ENCODE assay signal across 8 cellular contexts in the genomic region with DNA sequence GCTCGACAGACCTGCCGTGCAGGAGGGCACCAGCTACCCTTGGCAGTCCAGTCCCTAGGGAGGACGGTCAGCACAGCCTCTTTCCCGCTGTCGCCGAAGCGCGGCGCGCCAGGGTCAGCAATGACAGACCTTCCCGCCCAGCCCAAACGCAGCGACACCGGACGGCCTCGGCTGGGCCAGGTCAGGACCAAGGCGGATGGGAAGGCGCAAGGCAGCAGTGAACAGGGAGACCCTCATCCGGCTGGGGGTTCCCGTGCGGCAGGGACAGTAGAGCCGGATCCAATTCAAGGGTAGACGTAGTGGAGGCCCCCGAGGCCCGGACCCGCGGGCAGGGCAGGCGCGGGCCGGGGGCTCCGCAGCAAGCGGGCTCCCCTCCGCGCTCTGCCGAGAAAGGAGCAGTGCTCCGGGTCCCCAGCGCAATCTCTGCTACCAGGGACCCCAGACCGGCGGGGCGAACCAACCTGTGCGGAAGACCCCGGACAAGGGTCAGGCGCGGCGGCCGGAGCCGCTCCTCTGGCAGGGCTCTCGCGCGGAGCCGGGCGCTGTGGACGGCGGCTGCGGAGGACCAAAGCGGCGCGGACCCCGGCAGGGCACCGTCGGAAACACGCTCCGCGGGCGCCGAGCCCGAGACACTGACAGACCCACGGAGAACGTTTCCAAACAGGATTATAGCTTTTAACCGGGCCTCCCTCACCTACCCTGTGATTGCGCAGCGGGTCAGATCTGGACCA. TPM values are rescaled to one million over a fixed set of nuclear protein-coding genes. Genes with fewer than 3 reads are reported as not detected.
DNase-seq lines count a peak whose midpoint lies in the region; ATAC-seq and TF ChIP-seq lines count a peak whose summit lies in the region.

A gene with protein sequence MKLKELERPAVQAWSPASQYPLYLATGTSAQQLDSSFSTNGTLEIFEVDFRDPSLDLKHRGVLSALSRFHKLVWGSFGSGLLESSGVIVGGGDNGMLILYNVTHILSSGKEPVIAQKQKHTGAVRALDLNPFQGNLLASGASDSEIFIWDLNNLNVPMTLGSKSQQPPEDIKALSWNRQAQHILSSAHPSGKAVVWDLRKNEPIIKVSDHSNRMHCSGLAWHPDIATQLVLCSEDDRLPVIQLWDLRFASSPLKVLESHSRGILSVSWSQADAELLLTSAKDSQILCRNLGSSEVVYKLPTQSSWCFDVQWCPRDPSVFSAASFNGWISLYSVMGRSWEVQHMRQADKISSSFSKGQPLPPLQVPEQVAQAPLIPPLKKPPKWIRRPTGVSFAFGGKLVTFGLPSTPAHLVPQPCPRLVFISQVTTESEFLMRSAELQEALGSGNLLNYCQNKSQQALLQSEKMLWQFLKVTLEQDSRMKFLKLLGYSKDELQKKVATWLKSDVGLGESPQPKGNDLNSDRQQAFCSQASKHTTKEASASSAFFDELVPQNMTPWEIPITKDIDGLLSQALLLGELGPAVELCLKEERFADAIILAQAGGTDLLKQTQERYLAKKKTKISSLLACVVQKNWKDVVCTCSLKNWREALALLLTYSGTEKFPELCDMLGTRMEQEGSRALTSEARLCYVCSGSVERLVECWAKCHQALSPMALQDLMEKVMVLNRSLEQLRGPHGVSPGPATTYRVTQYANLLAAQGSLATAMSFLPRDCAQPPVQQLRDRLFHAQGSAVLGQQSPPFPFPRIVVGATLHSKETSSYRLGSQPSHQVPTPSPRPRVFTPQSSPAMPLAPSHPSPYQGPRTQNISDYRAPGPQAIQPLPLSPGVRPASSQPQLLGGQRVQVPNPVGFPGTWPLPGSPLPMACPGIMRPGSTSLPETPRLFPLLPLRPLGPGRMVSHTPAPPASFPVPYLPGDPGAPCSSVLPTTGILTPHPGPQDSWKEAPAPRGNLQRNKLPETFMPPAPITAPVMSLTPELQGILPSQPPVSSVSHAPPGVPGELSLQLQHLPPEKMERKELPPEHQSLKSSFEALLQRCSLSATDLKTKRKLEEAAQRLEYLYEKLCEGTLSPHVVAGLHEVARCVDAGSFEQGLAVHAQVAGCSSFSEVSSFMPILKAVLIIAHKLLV (minus strand): TSS at position 541 of the 731 bp plus-strand sequence. CDS start 2,909 bp downstream, outside the sequence.

- H3K9me3 ChIP-seq in NT2/D1 (ENCODE audit: insufficient read depth, low read length) (no peaks in the 10 kb centered on the region), mucosa of rectum (ENCODE audit: control insufficient read depth in 2 of 2, low read length in 2 of 2) (no peaks in the 10 kb centered on the region), uterus (no peaks in the 10 kb centered on the region)

- TF ChIP-seq POLR2A in uterus (IDR thresholded peaks at IDR 0.05) = no peak

- H3K4me1 ChIP-seq in NT2/D1 (ENCODE audit: insufficient read depth, insufficient read length) (no peaks in the 10 kb centered on the region), mucosa of rectum (ENCODE audit: control insufficient read depth in 2 of 2, insufficient read depth in 2 of 2, low read length in 2 of 2) (peaks cover 2 to 5% of the 10 kb centered on the region in 2 donors), uterus (no peaks in the 10 kb centered on the region)

- H3K36me3 ChIP-seq in NT2/D1 (ENCODE audit: insufficient read depth, insufficient read length, low read length) = peaks cover 25% of the 10 kb centered on the region
- peaks cover 10 to 17% of the 10 kb centered on the region in 2 donors for H3K36me3 ChIP-seq in mucosa of rectum (ENCODE audit: control insufficient read depth in 2 of 2, insufficient read depth in 2 of 2, low read length in 2 of 2)
- H3K36me3 ChIP-seq in uterus = no peaks in the 10 kb centered on the region

- no peak for ATAC-seq in GM21423 (IDR thresholded peaks at IDR 0.05; ENCODE audit: unreplicated experiment)

- intact Hi-C loops in uterus (cut with DNase I; ENCODE audit: low total_unique reads) = no loop called here

- H3K27ac ChIP-seq in epithelial cell of prostate (peak within 1 kb of the TSS; percentile 69), mucosa of rectum (ENCODE audit: low read depth in 2 of 2, low read length in 2 of 2) (no peak within 1 kb of the TSS), uterus (no peak within 1 kb of the TSS)

- H3K4me3 ChIP-seq in NT2/D1 (ENCODE audit: insufficient read length, low read depth) = peak within 1 kb of the TSS; percentile 45
- H3K4me3 ChIP-seq in mucosa of rectum (ENCODE audit: low read length in 2 of 2) = peak within 1 kb of the TSS; percentile 32 to 39
- H3K4me3 ChIP-seq in uterus = peak within 1 kb of the TSS; percentile 28 to 35

- no peak for TF ChIP-seq CTCF in uterus (IDR thresholded peaks at IDR 0.05)

- H3K27me3 ChIP-seq in NT2/D1 (ENCODE audit: insufficient read depth, insufficient read length) = peaks cover 20% of the 10 kb centered on the region
- H3K27me3 ChIP-seq in mucosa of rectum (ENCODE audit: control insufficient read depth in 2 of 2, insufficient read depth in 2 of 2, low read length in 2 of 2) = peaks cover 0 to 5% of the 10 kb centered on the region in 2 donors
- no peaks in the 10 kb centered on the region for H3K27me3 ChIP-seq in uterus

- DNase-seq in AG08396 (ENCODE audit: low spot score) (peak; percentile 37), NT2/D1 (ENCODE audit: low read depth, low spot score) (no peak), epithelial cell of prostate (ENCODE audit: low read depth, low spot score) (no peak), uterus (no peak), NCI-H1417 treated with DMSO at 0.1 percent for 48 hours (lab: John Stamatoyannopoulos, UW) (no peak), HCEC 1CT (no peak)

- H3K9ac ChIP-seq in NT2/D1 (ENCODE audit: insufficient read length, low read depth) (peak within 1 kb of the TSS; percentile 82), mucosa of rectum (ENCODE audit: low read depth in 1 of 2, low read length in 2 of 2) (peak within 1 kb of the TSS in 1 of 2 donors; percentile 10)

RNA-seq across cellular contexts. Expression of the gene that starts here (rescaled TPM):
- total RNA-seq in uterus = 10 to 100 TPM in 2 of 4 donors, 1 to 10 TPM in 2; 7.6 to 19.5 (median 13.8) TPM
